In genomic region chr6:135576055-135576454, GRCh38 we compare ENCODE assay signal across 15 cellular contexts.
DNase-seq lines count a peak whose midpoint lies in the region; ATAC-seq and TF ChIP-seq lines count a peak whose summit lies in the region.
"Had no signal": no experiment of that assay in that cellular context is flagged by ENCODE, and none has a peak within 500 bp of the region (broad histone marks: within the 10 kb centered on the region; RNA-seq: fewer than 3 reads in every experiment).

No MANE protein-coding gene starts in this region.

- no peaks in the 10 kb centered on the region for H3K27me3 ChIP-seq in right atrium auricular region
- no peaks in the 10 kb centered on the region for H3K27me3 ChIP-seq in adrenal gland
- H3K27me3 ChIP-seq in gastrocnemius medialis, result no peaks in the 10 kb centered on the region

- TF ChIP-seq CTCF in right atrium auricular region (IDR thresholded peaks at IDR 0.05) (no peak), epithelial cell of esophagus (IDR thresholded peaks at IDR 0.05; ENCODE audit: insufficient read depth, low read depth, low read length, missing control alignments) (no peak), adrenal gland (IDR thresholded peaks at IDR 0.05) (no peak), Calu3 (IDR thresholded peaks at IDR 0.05; ENCODE audit: unreplicated experiment) (no peak), gastrocnemius medialis (IDR thresholded peaks at IDR 0.05 in 4 of 5, conservative IDR thresholded peaks at IDR 0.05 in 1 of 5) (no peak)

- H3K36me3 Mint-ChIP-seq in Calu3 (ENCODE audit: insufficient read depth, unreplicated experiment), result no peaks in the 10 kb centered on the region
- H3K36me3 Mint-ChIP-seq: CD8-positive, alpha-beta memory T cell had no signal

- no peaks in the 10 kb centered on the region for H3K9me3 Mint-ChIP-seq in Calu3 (ENCODE audit: low read depth, unreplicated experiment)
- H3K9me3 Mint-ChIP-seq: activated naive CD4-positive, alpha-beta T cell treated with anti-CD3 and anti-CD28 coated beads for 36 hours; CD8-positive, alpha-beta memory T cell; nephron had no signal

- no peaks in the 10 kb centered on the region for H3K4me1 ChIP-seq in right atrium auricular region
- no peaks in the 10 kb centered on the region for H3K4me1 ChIP-seq in adrenal gland (replicated peaks in 1 of 2)
- no peaks in the 10 kb centered on the region for H3K4me1 ChIP-seq in gastrocnemius medialis

- no TSS peak for BruUV-seq in Calu3 (replicated peaks; lab: Mats Ljungman, UMichigan)

- H3K27me3 Mint-ChIP-seq in Calu3 (ENCODE audit: unreplicated experiment), result no peaks in the 10 kb centered on the region
- H3K27me3 Mint-ChIP-seq: CD8-positive, alpha-beta memory T cell had no signal

- peak; percentile 34 for ATAC-seq in Right ventricle myocardium superior (ENCODE audit: poor library complexity)
- ATAC-seq in gastrocnemius medialis, result no peak

- H3K27ac Mint-ChIP-seq in Calu3 (ENCODE audit: unreplicated experiment), result no peak overlapping the region
- H3K27ac Mint-ChIP-seq: activated naive CD4-positive, alpha-beta T cell treated with anti-CD3 and anti-CD28 coated beads for 36 hours; CD8-positive, alpha-beta memory T cell; nephron had no signal

- DNase-seq in Right ventricle myocardium superior (no peak), right atrium auricular region (ENCODE audit: low spot score) (no peak), NCI-H226 (peak; percentile 37), epithelial cell of esophagus (ENCODE audit: low read depth) (peak; percentile 39), superior temporal gyrus (ENCODE audit: extremely low spot score) (peak; percentile 50), adrenal gland (no peak), Calu3 (no peak), gastrocnemius medialis (no peak)
- DNase-seq: activated CD4-positive, CD25-positive, alpha-beta regulatory T cell; activated naive CD4-positive, alpha-beta T cell treated with anti-CD3 and anti-CD28 coated beads for 36 hours; CD8-positive, alpha-beta memory T cell; effector CD4-positive, alpha-beta T cell; NCI-H1694 treated with DMSO at 0.1 percent for 48 hours; stimulated activated naive CD4-positive, alpha-beta T cell treated with Interleukin-2 at 50 U/mL for 16 hours had no signal

- H3K27ac ChIP-seq in right atrium auricular region, result no peak overlapping the region
- no peak overlapping the region for H3K27ac ChIP-seq in adrenal gland
- no peak overlapping the region for H3K27ac ChIP-seq in gastrocnemius medialis

- H3K36me3 ChIP-seq in right atrium auricular region, result no peaks in the 10 kb centered on the region
- no peaks in the 10 kb centered on the region for H3K36me3 ChIP-seq in adrenal gland (replicated peaks in 1 of 2)
- H3K36me3 ChIP-seq in gastrocnemius medialis, result no peaks in the 10 kb centered on the region

- no peak overlapping the region for H3K4me3 Mint-ChIP-seq in Calu3 (ENCODE audit: low read depth, unreplicated experiment)
- H3K4me3 Mint-ChIP-seq: activated naive CD4-positive, alpha-beta T cell treated with anti-CD3 and anti-CD28 coated beads for 36 hours; CD8-positive, alpha-beta memory T cell; nephron had no signal

- intact Hi-C loops in Right ventricle myocardium superior (cut with DNase I) (no loop called here), adrenal gland (cut with DNase I) (no loop called here), Calu3 (cut with micrococcal nuclease; ENCODE audit: unreplicated experiment) (no loop called here), gastrocnemius medialis (cut with DNase I; ENCODE audit: low total_unique reads) (no loop called here)

- H3K4me3 ChIP-seq in right atrium auricular region, result no peak overlapping the region
- H3K4me3 ChIP-seq in epithelial cell of esophagus (ENCODE audit: low read length), result no peak overlapping the region
- H3K4me3 ChIP-seq in adrenal gland, result no peak overlapping the region
- H3K4me3 ChIP-seq in gastrocnemius medialis, result no peak overlapping the region

- no peaks in the 10 kb centered on the region for H3K9me3 ChIP-seq in right atrium auricular region
- H3K9me3 ChIP-seq in adrenal gland (replicated peaks in 1 of 3), result no peaks in the 10 kb centered on the region
- H3K9me3 ChIP-seq in gastrocnemius medialis, result no peaks in the 10 kb centered on the region

- CTCF ChIA-PET in Calu3 (lab: Charles Lee), result no interaction called here

- 65 to 73% (median 68%) methylated on average over 1 of the region's 1 CpG for WGBS in adrenal gland, 4 donors

- H3K4me1 Mint-ChIP-seq in Calu3 (ENCODE audit: low read depth, unreplicated experiment), result no peaks in the 10 kb centered on the region
- H3K4me1 Mint-ChIP-seq: CD8-positive, alpha-beta memory T cell; nephron had no signal

- in situ Hi-C loops in gastrocnemius medialis (cut with MboI; ENCODE audit: low sequenced_read_pairs in 4 of 4), result no loop called here

- TF ChIP-seq POLR2A in adrenal gland (IDR thresholded peaks at IDR 0.05) (no peak), gastrocnemius medialis (IDR thresholded peaks at IDR 0.05) (no peak)

Comparison
In these comparisons a context has a peak if more than half of its experiments do, and no peak if none do; other contexts are left out.
1. DNase-seq: peak in NCI-H226 (single experiment), epithelial cell of esophagus (single experiment) and superior temporal gyrus (single experiment); none in Right ventricle myocardium superior (single experiment), right atrium auricular region (single experiment), adrenal gland (0 of 7), Calu3 (single experiment) and gastrocnemius medialis (0 of 2).